Comparison of ENCODE assay signal across 1 cellular context in genomic region chr6:106318061-106318460, GRCh38.
TF ChIP-seq lines count a peak whose summit lies in the region.

No MANE protein-coding gene starts in this region.

TF ChIP-seq in K562, 482 proteins besides CTCF, POLR2A, EP300 and RAD21:
- TF ChIP-seq ZNF24 (IDR thresholded peaks at IDR 0.05) = no peak
- 0 out of 2 replicates have a peak, but pooled peaks have one; percentile 15 for TF ChIP-seq SMARCA4 (IDR thresholded peaks at IDR 0.05)
- no peak for TF ChIP-seq THRA (IDR thresholded peaks at IDR 0.05)
- TF ChIP-seq MNT (conservative IDR thresholded peaks at IDR 0.05) = 0 out of 4 replicates have a peak, but pooled peaks of 1 of the 2 experiments have one; percentile 30
- no peak for TF ChIP-seq ZNF561 (CRISPR knock-in tag; conservative IDR thresholded peaks at IDR 0.05)
- TF ChIP-seq NFIC (IDR thresholded peaks at IDR 0.05) = peak; percentile 78
- peak; percentile 82 for TF ChIP-seq MEIS2 (IDR thresholded peaks at IDR 0.05; ENCODE audit: partially characterized antibody)
- TF ChIP-seq TEAD4 (IDR thresholded peaks at IDR 0.05; ENCODE audit: low read length) = peak; percentile 19; the same call in 1 of the 2 replicates
- no peak for TF ChIP-seq TEAD4 (CRISPR knock-in tag; IDR thresholded peaks at IDR 0.05; ENCODE audit: borderline replicate concordance)
- TF ChIP-seq KDM1A (IDR thresholded peaks at IDR 0.05) = no peak
- TF ChIP-seq PKNOX1 (IDR thresholded peaks at IDR 0.05) = peak; percentile 49; the same call in 1 of the 2 replicates
- 0 out of 2 replicates have a peak, but pooled peaks have one; percentile 11 for TF ChIP-seq L3MBTL2 (IDR thresholded peaks at IDR 0.05)
- peak; percentile 74; the same call in 1 of the 2 replicates for TF ChIP-seq MECOM (CRISPR knock-in tag; IDR thresholded peaks at IDR 0.05)
- no peak for TF ChIP-seq E2F8 (IDR thresholded peaks at IDR 0.05; ENCODE audit: low read depth, partially characterized antibody)
- no peak for TF ChIP-seq DPF2 (IDR thresholded peaks at IDR 0.05)
- TF ChIP-seq MEF2D (tag; conservative IDR thresholded peaks at IDR 0.05; ENCODE audit: low read depth) = peak; percentile 77; the same call in 1 of the 2 replicates
- TF ChIP-seq PBX2 (CRISPR knock-in tag; IDR thresholded peaks at IDR 0.05; ENCODE audit: low read depth) = no peak
- TF ChIP-seq PBX2 (tag; conservative IDR thresholded peaks at IDR 0.05; ENCODE audit: low read depth) = peak; percentile 84
